Comparison of ENCODE assay signal across 1 cellular context in genomic region chr6:52389626-52390360, GRCh38.
TF ChIP-seq lines count a peak whose summit lies in the region.

No MANE protein-coding gene starts in this region.

TF ChIP-seq in K562, 482 proteins besides CTCF, POLR2A, EP300 and RAD21 (continued from another document and continues in another):
- no peak for TF ChIP-seq MXD1 (CRISPR knock-in tag; IDR thresholded peaks at IDR 0.05; ENCODE audit: borderline replicate concordance, poor library complexity, severe bottlenecking)
- TF ChIP-seq ZNF696 (CRISPR knock-in tag; conservative IDR thresholded peaks at IDR 0.05) = no peak
- no peak for TF ChIP-seq VEZF1 (CRISPR knock-in tag; IDR thresholded peaks at IDR 0.05)
- no peak for TF ChIP-seq ZNF280B (CRISPR knock-in tag; IDR thresholded peaks at IDR 0.05)
- TF ChIP-seq JUN (IDR thresholded peaks at IDR 0.05; ENCODE audit: borderline replicate concordance, low read depth, low read length) = no peak
- no peak for TF ChIP-seq JUN (CRISPR knock-in tag; IDR thresholded peaks at IDR 0.05; ENCODE audit: borderline replicate concordance)
- TF ChIP-seq ELF4 (CRISPR knock-in tag; IDR thresholded peaks at IDR 0.05) = no peak
- TF ChIP-seq ZNF347 (CRISPR knock-in tag; IDR thresholded peaks at IDR 0.05; ENCODE audit: low read depth) = no peak
- TF ChIP-seq RBM34 (IDR thresholded peaks at IDR 0.05; ENCODE audit: borderline replicate concordance, insufficient read depth, low read length) = no peak
- no peak for TF ChIP-seq CREM (IDR thresholded peaks at IDR 0.05; ENCODE audit: low read depth)
- TF ChIP-seq HCFC1 (IDR thresholded peaks at IDR 0.05; ENCODE audit: low read depth, low read length) = no peak
- no peak for TF ChIP-seq NFRKB (IDR thresholded peaks at IDR 0.05; ENCODE audit: low read depth)
- peak; percentile 34; the same call in 1 of the 2 replicates for TF ChIP-seq NBN (IDR thresholded peaks at IDR 0.05; ENCODE audit: low read depth)
- TF ChIP-seq ZBTB12 (CRISPR knock-in tag; IDR thresholded peaks at IDR 0.05) = no peak
- TF ChIP-seq HDAC2 (IDR thresholded peaks at IDR 0.05) = no peak
- TF ChIP-seq SREBF2 (CRISPR knock-in tag; IDR thresholded peaks at IDR 0.05) = no peak
- TF ChIP-seq PTTG1 (tag; IDR thresholded peaks at IDR 0.05; ENCODE audit: low read depth) = no peak
- no peak for TF ChIP-seq ZFP30 (CRISPR knock-in tag; IDR thresholded peaks at IDR 0.05; ENCODE audit: borderline replicate concordance)
- no peak for TF ChIP-seq YBX1 (IDR thresholded peaks at IDR 0.05)
- TF ChIP-seq ZBTB26 (CRISPR knock-in tag; IDR thresholded peaks at IDR 0.05) = no peak
- TF ChIP-seq POLR3G (IDR thresholded peaks at IDR 0.05; ENCODE audit: extremely low read depth, insufficient read length, insufficient replicate concordance) = no peak
- no peak for TF ChIP-seq HES1 (IDR thresholded peaks at IDR 0.05; ENCODE audit: low read depth)
- peak; percentile 38; the same call in 1 of the 2 replicates for TF ChIP-seq TFAP4 (CRISPR knock-in tag; IDR thresholded peaks at IDR 0.05; ENCODE audit: borderline replicate concordance)
- TF ChIP-seq ARID1B (IDR thresholded peaks at IDR 0.05) = 0 out of 2 replicates have a peak, but pooled peaks have one; percentile 9
- TF ChIP-seq SFPQ (IDR thresholded peaks at IDR 0.05; ENCODE audit: low read depth, low read length) = no peak
- TF ChIP-seq HMBOX1 (IDR thresholded peaks at IDR 0.05) = peak; percentile 93
- TF ChIP-seq RBFOX2 (IDR thresholded peaks at IDR 0.05; ENCODE audit: low read depth, low read length) = no peak
- TF ChIP-seq SMARCE1 (IDR thresholded peaks at IDR 0.05) = peak; percentile 60
- no peak for TF ChIP-seq NCOA2 (IDR thresholded peaks at IDR 0.05; ENCODE audit: partially characterized antibody in 2 of 2)
- TF ChIP-seq KDM1A (IDR thresholded peaks at IDR 0.05) = peak in 1 of 2 experiments; percentile 2; a peak in 1 of 4 replicates
- no peak for TF ChIP-seq CREB3L1 (IDR thresholded peaks at IDR 0.05; ENCODE audit: borderline replicate concordance, low read depth)
- 0 out of 2 replicates have a peak, but pooled peaks have one; percentile 38 for TF ChIP-seq FOXJ2 (tag; IDR thresholded peaks at IDR 0.05)
- no peak for TF ChIP-seq ZC3H11A (IDR thresholded peaks at IDR 0.05; ENCODE audit: low read depth, low read length)
- no peak for TF ChIP-seq TEAD2 (tag; IDR thresholded peaks at IDR 0.05)
- no peak for TF ChIP-seq NCOA6 (IDR thresholded peaks at IDR 0.05)
- TF ChIP-seq GATAD2A (IDR thresholded peaks at IDR 0.05) = no peak
- TF ChIP-seq ETS1 (conservative IDR thresholded peaks at IDR 0.05; ENCODE audit: control insufficient read depth, low read depth, low read length) = no peak
- TF ChIP-seq MIER1 (IDR thresholded peaks at IDR 0.05; ENCODE audit: low read depth) = no peak
- TF ChIP-seq PML (IDR thresholded peaks at IDR 0.05; ENCODE audit: low read length) = no peak
- TF ChIP-seq ZNF57 (CRISPR knock-in tag; IDR thresholded peaks at IDR 0.05) = no peak
- no peak for TF ChIP-seq KLF1 (tag; IDR thresholded peaks at IDR 0.05)
- no peak for TF ChIP-seq SIN3A (IDR thresholded peaks at IDR 0.05; ENCODE audit: borderline replicate concordance in 2 of 2, control insufficient read depth in 1 of 2, low read depth in 2 of 2, low read length in 2 of 2)
- no peak for TF ChIP-seq ZNF134 (CRISPR knock-in tag; conservative IDR thresholded peaks at IDR 0.05)
- TF ChIP-seq CREBBP (IDR thresholded peaks at IDR 0.05; ENCODE audit: low read depth, low read length) = no peak
- TF ChIP-seq SMAD2 (IDR thresholded peaks at IDR 0.05; ENCODE audit: low read depth, low read length) = no peak
- TF ChIP-seq ZNF766 (CRISPR knock-in tag; conservative IDR thresholded peaks at IDR 0.05) = 0 out of 2 replicates have a peak, but pooled peaks have one; percentile 41
- no peak for TF ChIP-seq ETV1 (tag; conservative IDR thresholded peaks at IDR 0.05; ENCODE audit: low read depth)
- TF ChIP-seq DMBX1 (CRISPR knock-in tag; IDR thresholded peaks at IDR 0.05; ENCODE audit: borderline replicate concordance) = no peak
- no peak for TF ChIP-seq CSDE1 (IDR thresholded peaks at IDR 0.05)
- TF ChIP-seq SIRT6 (IDR thresholded peaks at IDR 0.05; ENCODE audit: low read depth, low read length) = peak; percentile 37
- TF ChIP-seq RUNX1 (IDR thresholded peaks at IDR 0.05; ENCODE audit: low read depth) = no peak
- TF ChIP-seq HDAC6 (IDR thresholded peaks at IDR 0.05; ENCODE audit: low read depth, low read length) = no peak
- no peak for TF ChIP-seq BDP1 (IDR thresholded peaks at IDR 0.05; ENCODE audit: insufficient read depth, insufficient read length)
- no peak for TF ChIP-seq TAF1 (IDR thresholded peaks at IDR 0.05; ENCODE audit: control insufficient read depth, extremely low read depth, insufficient read depth, low read length, severe bottlenecking)
- TF ChIP-seq MTF1 (CRISPR knock-in tag; IDR thresholded peaks at IDR 0.05; ENCODE audit: borderline replicate concordance) = no peak
- TF ChIP-seq ZNF75A (CRISPR knock-in tag; IDR thresholded peaks at IDR 0.05) = no peak
- TF ChIP-seq KDM2B (CRISPR knock-in tag; IDR thresholded peaks at IDR 0.05) = no peak
- 0 out of 2 replicates have a peak, but pooled peaks have one; percentile 34 for TF ChIP-seq ELF2 (CRISPR knock-in tag; IDR thresholded peaks at IDR 0.05)
- TF ChIP-seq ZNF699 (CRISPR knock-in tag; IDR thresholded peaks at IDR 0.05; ENCODE audit: insufficient replicate concordance) = no peak
- TF ChIP-seq TFE3 (CRISPR knock-in tag; IDR thresholded peaks at IDR 0.05) = no peak
- TF ChIP-seq GTF2A2 (tag; IDR thresholded peaks at IDR 0.05) = no peak
- TF ChIP-seq HNRNPL (IDR thresholded peaks at IDR 0.05; ENCODE audit: low read depth, low read length) = no peak
